Comparison of ENCODE assay signal across 8 cellular contexts in genomic region chr1:182301467-182302198, GRCh38.
DNase-seq lines count a peak whose midpoint lies in the region; ATAC-seq and TF ChIP-seq lines count a peak whose summit lies in the region.

No MANE protein-coding gene starts in this region.

- peak; percentile 84 to 89 for ATAC-seq in right cardiac atrium

- H3K36me3 ChIP-seq in thyroid gland (no peaks in the 10 kb centered on the region), osteoblast (ENCODE audit: insufficient read depth, low read length) (no peaks in the 10 kb centered on the region), ascending aorta (no peaks in the 10 kb centered on the region)

- no peaks in the 10 kb centered on the region for H3K9me3 ChIP-seq in right cardiac atrium (ENCODE audit: control insufficient read depth, low read length)
- H3K9me3 ChIP-seq in thyroid gland, result no peaks in the 10 kb centered on the region
- H3K9me3 ChIP-seq in osteoblast (ENCODE audit: low read depth, low read length), result no peaks in the 10 kb centered on the region
- H3K9me3 ChIP-seq in ascending aorta, result no peaks in the 10 kb centered on the region

- H3K4me1 Mint-ChIP-seq in activated T-helper 2 cell treated with anti-CD3 and anti-CD28 coated beads, Interferon-gamma antibody, Interleukin-2, Interleukin-4, amounts not matched to agents 10 μg/mL and 5 μg/mL and 100 μg/mL, durations not matched to agents 14 hours and 24 hours and 36 hours (ENCODE audit: low read depth), result peaks cover 26% of the 10 kb centered on the region

- H3K27me3 ChIP-seq in right cardiac atrium (ENCODE audit: control insufficient read depth, insufficient read depth), result no peaks in the 10 kb centered on the region
- no peaks in the 10 kb centered on the region for H3K27me3 ChIP-seq in thyroid gland
- H3K27me3 ChIP-seq in osteoblast (ENCODE audit: insufficient read depth, low read length), result no peaks in the 10 kb centered on the region
- no peaks in the 10 kb centered on the region for H3K27me3 ChIP-seq in ascending aorta

- no peaks in the 10 kb centered on the region for H3K9me3 Mint-ChIP-seq in activated T-helper 2 cell treated with anti-CD3 and anti-CD28 coated beads, Interferon-gamma antibody, Interleukin-2, Interleukin-4, amounts not matched to agents 10 μg/mL and 5 μg/mL and 100 μg/mL, durations not matched to agents 14 hours and 24 hours and 36 hours

- DNase-seq in COLO668 (lab: John Stamatoyannopoulos, UW; ENCODE audit: unreplicated experiment) (peak; percentile 38), HT-29 (ENCODE audit: low spot score) (peak; percentile 61), right cardiac atrium (peak; percentile 64 to 86 (median 80)), thyroid gland (peak; percentile 51 to 53), NCI-H146 (lab: John Stamatoyannopoulos, UW) (no peak), osteoblast (ENCODE audit: insufficient read length, low spot score, missing footprints) (no peak), ascending aorta (ENCODE audit: low spot score in 2 of 2) (no peak)
- no peak for DNase-seq in activated T-helper 2 cell treated with anti-CD3 and anti-CD28 coated beads, Interferon-gamma antibody, Interleukin-2, Interleukin-4, amounts not matched to agents 10 μg/mL and 5 μg/mL and 100 μg/mL, durations not matched to agents 14 hours and 24 hours and 36 hours (ENCODE audit: low spot score)

- WGBS in right cardiac atrium, result 66% methylated on average over 9 of the region's 9 CpGs
- 72 to 79% methylated on average over 9 of the region's 9 CpGs for WGBS in thyroid gland, 2 donors

- H3K79me2 ChIP-seq in osteoblast (ENCODE audit: insufficient read depth, low read length), result no peaks in the 10 kb centered on the region

- H4K20me1 ChIP-seq in osteoblast (ENCODE audit: insufficient read depth, low read length), result no peaks in the 10 kb centered on the region

- H3K27ac ChIP-seq in right cardiac atrium (ENCODE audit: low read length), result no peak overlapping the region
- H3K27ac ChIP-seq in thyroid gland, result peak overlapping the region; percentile 58 to 82 (median 58)
- H3K27ac ChIP-seq in osteoblast (ENCODE audit: low read depth, low read length), result no peak overlapping the region
- H3K27ac ChIP-seq in ascending aorta, result no peak overlapping the region

- H2AFZ ChIP-seq in osteoblast (ENCODE audit: low read length), result no peak overlapping the region

- H3K4me3 Mint-ChIP-seq in activated T-helper 2 cell treated with anti-CD3 and anti-CD28 coated beads, Interferon-gamma antibody, Interleukin-2, Interleukin-4, amounts not matched to agents 10 μg/mL and 5 μg/mL and 100 μg/mL, durations not matched to agents 14 hours and 24 hours and 36 hours (ENCODE audit: low read depth), result no peak overlapping the region

- intact Hi-C loops in activated T-helper 2 cell treated with anti-CD3 and anti-CD28 coated beads, Interferon-gamma antibody, Interleukin-2, Interleukin-4, amounts not matched to agents 10 μg/mL and 5 μg/mL and 100 μg/mL, durations not matched to agents 14 hours and 24 hours and 36 hours (cut with micrococcal nuclease), result loop anchor here (5.0 kb wide), 2 partner anchors 54 to 91 kb away; partner anchors contain the start of gene GLUL
- intact Hi-C loops in right cardiac atrium (cut with DNase I) (loop anchor here in 2 of 4 donors (5.0 to 10.0 kb wide), 3 partner anchors 91 to 157 kb away; partner anchors contain the start of gene GLUL (in 2 of the 2)), thyroid gland (cut with DNase I) (loop anchor here (10.0 kb wide), 1 partner anchor 217 kb away; no protein-coding TSS in a partner anchor), ascending aorta (cut with DNase I) (no loop called here)

- H3K27ac Mint-ChIP-seq in activated T-helper 2 cell treated with anti-CD3 and anti-CD28 coated beads, Interferon-gamma antibody, Interleukin-2, Interleukin-4, amounts not matched to agents 10 μg/mL and 5 μg/mL and 100 μg/mL, durations not matched to agents 14 hours and 24 hours and 36 hours, result peak overlapping the region; percentile 33

- no peaks in the 10 kb centered on the region for H3K27me3 Mint-ChIP-seq in activated T-helper 2 cell treated with anti-CD3 and anti-CD28 coated beads, Interferon-gamma antibody, Interleukin-2, Interleukin-4, amounts not matched to agents 10 μg/mL and 5 μg/mL and 100 μg/mL, durations not matched to agents 14 hours and 24 hours and 36 hours (ENCODE audit: low read depth)

- TF ChIP-seq CTCF in thyroid gland (IDR thresholded peaks at IDR 0.05) (peak in 3 of 6 experiments; percentile 11 to 48 (median 32)), osteoblast (IDR thresholded peaks at IDR 0.05; ENCODE audit: extremely low read depth, low read depth, low read length) (no peak), ascending aorta (IDR thresholded peaks at IDR 0.05) (no peak)

- H3K4me2 ChIP-seq in osteoblast (ENCODE audit: insufficient read depth, low read length), result no peak overlapping the region

- H3K4me3 ChIP-seq in right cardiac atrium (ENCODE audit: low read length), result no peak overlapping the region
- H3K4me3 ChIP-seq in thyroid gland (replicated peaks in 1 of 3), result no peak overlapping the region
- H3K4me3 ChIP-seq in osteoblast (ENCODE audit: insufficient read depth, low read length), result no peak overlapping the region
- H3K4me3 ChIP-seq in ascending aorta, result no peak overlapping the region

- H3K4me1 ChIP-seq in right cardiac atrium (ENCODE audit: control insufficient read depth, insufficient read depth, low read length), result peaks cover 5% of the 10 kb centered on the region
- H3K4me1 ChIP-seq in thyroid gland, result peaks cover 8 to 37% of the 10 kb centered on the region in 2 donors
- no peaks in the 10 kb centered on the region for H3K4me1 ChIP-seq in osteoblast (ENCODE audit: insufficient read depth, low read length)
- peaks cover 0 to 3% of the 10 kb centered on the region in 2 donors for H3K4me1 ChIP-seq in ascending aorta

- no peak for TF ChIP-seq POLR2A in thyroid gland (IDR thresholded peaks at IDR 0.05)

- H3K36me3 Mint-ChIP-seq in activated T-helper 2 cell treated with anti-CD3 and anti-CD28 coated beads, Interferon-gamma antibody, Interleukin-2, Interleukin-4, amounts not matched to agents 10 μg/mL and 5 μg/mL and 100 μg/mL, durations not matched to agents 14 hours and 24 hours and 36 hours (ENCODE audit: low read depth), result no peaks in the 10 kb centered on the region

Comparison
In these comparisons a context has a peak if more than half of its experiments do, and no peak if none do; other contexts are left out.
1. DNase-seq: peak in COLO668 (single experiment), HT-29 (single experiment), right cardiac atrium (3 of 3) and thyroid gland (2 of 2); none in activated T-helper 2 cell treated with anti-CD3 and anti-CD28 coated beads, Interferon-gamma antibody, Interleukin-2, Interleukin-4, amounts not matched to agents 10 μg/mL and 5 μg/mL and 100 μg/mL, durations not matched to agents 14 hours and 24 hours and 36 hours (single experiment), NCI-H146 (single experiment), osteoblast (single experiment) and ascending aorta (0 of 2).
2. H3K27ac ChIP-seq: peak in thyroid gland (3 of 3); none in right cardiac atrium (single experiment), osteoblast (single experiment) and ascending aorta (0 of 2).